ENCODE assay signal across 31 cellular contexts in genomic region chrX:24945009-24945408, GRCh38.
"Had no signal": no experiment of that assay in that cellular context is flagged by ENCODE, and none has a peak within 500 bp of the region (broad histone marks: within the 10 kb centered on the region; RNA-seq: fewer than 3 reads in every experiment).

No MANE protein-coding gene starts in this region.

- H3K4me1 ChIP-seq: parathyroid adenoma, psoas muscle, right lobe of liver, spleen, suprapubic skin, testis, tibial artery, transverse colon, upper lobe of right lung, uterus had no signal

- H3K4me1 Mint-ChIP-seq: stimulated activated memory B cell treated with anti-CD40 and anti-IgM and Interleukin-4, amounts not matched to agents 10 μg/mL and 1 μg/mL and 100 μg/mL, for 72 hours; stimulated activated naive CD8-positive, alpha-beta T cell treated with anti-CD3 and anti-CD28 coated beads, Interleukin-15, amount 100 ng/mL, for 72 hours had no signal

- H2AFZ ChIP-seq: parathyroid adenoma had no signal

- H3K27me3 ChIP-seq: ovary, spleen, suprapubic skin, testis, tibial artery, transverse colon, upper lobe of right lung, uterus had no signal

- H3K9ac ChIP-seq: parathyroid adenoma had no signal

- H3K4me3 Mint-ChIP-seq: naive thymus-derived CD4-positive, alpha-beta T cell; natural killer cell; nephron; stimulated activated memory B cell treated with anti-CD40 and anti-IgM and Interleukin-4, amounts not matched to agents 10 μg/mL and 1 μg/mL and 100 μg/mL, for 72 hours; stimulated activated naive CD8-positive, alpha-beta T cell treated with anti-CD3 and anti-CD28 coated beads, Interleukin-15, amount 100 ng/mL, for 72 hours; type B pancreatic cell had no signal

- H3K36me3 Mint-ChIP-seq: naive thymus-derived CD4-positive, alpha-beta T cell; natural killer cell; stimulated activated memory B cell treated with anti-CD40 and anti-IgM and Interleukin-4, amounts not matched to agents 10 μg/mL and 1 μg/mL and 100 μg/mL, for 72 hours; type B pancreatic cell had no signal

- H3K27ac ChIP-seq: parathyroid adenoma, psoas muscle, right lobe of liver, skin epidermis, spleen, suprapubic skin, testis, tibial artery, transverse colon, upper lobe of right lung, uterus had no signal

- H3K79me2 ChIP-seq: parathyroid adenoma had no signal

- H3K9me3 Mint-ChIP-seq: naive thymus-derived CD4-positive, alpha-beta T cell; natural killer cell; nephron; stimulated activated memory B cell treated with anti-CD40 and anti-IgM and Interleukin-4, amounts not matched to agents 10 μg/mL and 1 μg/mL and 100 μg/mL, for 72 hours; stimulated activated naive CD8-positive, alpha-beta T cell treated with anti-CD3 and anti-CD28 coated beads, Interleukin-15, amount 100 ng/mL, for 72 hours; type B pancreatic cell had no signal

- H3K36me3 ChIP-seq: ovary, right lobe of liver, suprapubic skin, tibial artery, transverse colon, upper lobe of right lung, uterus had no signal

- DNase-seq: naive thymus-derived CD4-positive, alpha-beta T cell; natural killer cell; occipital lobe; ovary; posterior cingulate gyrus; psoas muscle; right cardiac atrium; right lobe of liver; spleen; stimulated activated CD4-positive, alpha-beta T cell treated with anti-CD3 and anti-CD28 coated beads, Interleukin-12 subunit alpha, Interleukin-12 subunit beta, amount 100 ng/mL, for 4 hours; stimulated activated CD4-positive, alpha-beta T cell treated with anti-CD3 and anti-CD28 coated beads, Interleukin-1b, Interleukin-23, amount 100 ng/mL, for 48 hours; stimulated activated CD4-positive, alpha-beta T cell treated with anti-CD3 and anti-CD28 coated beads, Interleukin-4, amount 100 ng/mL, for 1 hour; stimulated activated CD4-positive, alpha-beta T cell treated with anti-CD3 and anti-CD28 coated beads, Interleukin-4, amount 100 ng/mL, for 4 hours; stimulated activated CD8-positive, alpha-beta memory T cell treated with anti-CD3 and anti-CD28 coated beads, Interleukin-4, amount 100 ng/mL, for 48 hours; stimulated activated naive CD4-positive, alpha-beta T cell; stimulated activated naive CD8-positive, alpha-beta T cell treated with anti-CD3 and anti-CD28 coated beads, Interleukin-15, amount 100 ng/mL, for 72 hours; stimulated activated naive CD8-positive, alpha-beta T cell treated with anti-CD3 and anti-CD28 coated beads, Interleukin-15, Interleukin-2, amounts not matched to agents 100 U/mL and 50 U/mL, for 24 hours; substantia nigra; testis; tibial artery; transverse colon; upper lobe of right lung; uterus had no signal

- H3K27me3 Mint-ChIP-seq: naive thymus-derived CD4-positive, alpha-beta T cell; progenitor cell of endocrine pancreas; stimulated activated memory B cell treated with anti-CD40 and anti-IgM and Interleukin-4, amounts not matched to agents 10 μg/mL and 1 μg/mL and 100 μg/mL, for 72 hours; stimulated activated naive CD8-positive, alpha-beta T cell treated with anti-CD3 and anti-CD28 coated beads, Interleukin-15, amount 100 ng/mL, for 72 hours; type B pancreatic cell had no signal

- H3K4me3 ChIP-seq: ovary, psoas muscle, right lobe of liver, skin epidermis, smooth muscle cell, spleen, suprapubic skin, testis, tibial artery, transverse colon, upper lobe of right lung, uterus had no signal

- H3K27ac Mint-ChIP-seq: naive thymus-derived CD4-positive, alpha-beta T cell; natural killer cell; progenitor cell of endocrine pancreas; stimulated activated memory B cell treated with anti-CD40 and anti-IgM and Interleukin-4, amounts not matched to agents 10 μg/mL and 1 μg/mL and 100 μg/mL, for 72 hours; stimulated activated naive CD8-positive, alpha-beta T cell treated with anti-CD3 and anti-CD28 coated beads, Interleukin-15, amount 100 ng/mL, for 72 hours; type B pancreatic cell had no signal

- H3K9me3 ChIP-seq: ovary, psoas muscle, right lobe of liver, spleen, suprapubic skin, testis, tibial artery, transverse colon, upper lobe of right lung, uterus had no signal

- H3K4me2 ChIP-seq: smooth muscle cell had no signal
